10 cellular contexts compared by ENCODE assay signal in genomic region chr1:145920297-145920696, GRCh38. TPM values are rescaled to one million over a fixed set of nuclear protein-coding genes. Genes with fewer than 3 reads are reported as not detected.
A peak's percentile ranks its signal among the peaks of the same experiment; 100 is the strongest.
DNase-seq lines count a peak whose midpoint lies in the region; ATAC-seq and TF ChIP-seq lines count a peak whose summit lies in the region.
"Not testable (repeated sequence)": the region's sequence is repeated elsewhere in the genome, so short reads cannot be mapped to it uniquely, and the experiment has no call there.
"Had no signal": no experiment of that assay in that cellular context is flagged by ENCODE, and none has a peak within 500 bp of the region (broad histone marks: within the 10 kb centered on the region; RNA-seq: fewer than 3 reads in every experiment).

No MANE protein-coding gene starts in this region.

- H3K27me3 ChIP-seq in BLaER1; GM23338 (ENCODE audit: insufficient read depth); RWPE2 (ENCODE audit: insufficient read depth, poor library complexity, severe bottlenecking): not testable (repeated sequence)

- peaks cover 20% of the 10 kb centered on the region for H3K27me3 Mint-ChIP-seq in GM23338 (ENCODE audit: insufficient read depth, low read depth, poor library complexity)
- not testable (repeated sequence) for H3K27me3 Mint-ChIP-seq in activated CD8-positive, alpha-beta T cell treated with anti-CD3 and anti-CD28 coated beads for 36 hours; activated naive CD8-positive, alpha-beta T cell treated with anti-CD3 and anti-CD28 coated beads for 36 hours; endothelial cell (ENCODE audit: unreplicated experiment); natural killer cell (ENCODE audit: low read depth in 2 of 2); stimulated activated naive CD8-positive, alpha-beta T cell treated with anti-CD3 and anti-CD28 coated beads, Interleukin-15, Interleukin-2, amounts not matched to agents 100 ng/mL and 50 ng/mL, for 24 hours

- H3K27ac Mint-ChIP-seq in GM23338, result not testable (repeated sequence)
- H3K27ac Mint-ChIP-seq in activated CD8-positive, alpha-beta T cell treated with anti-CD3 and anti-CD28 coated beads for 36 hours, result peak overlapping the region; percentile 46
- H3K27ac Mint-ChIP-seq in activated naive CD8-positive, alpha-beta T cell treated with anti-CD3 and anti-CD28 coated beads for 36 hours, result peak overlapping the region; percentile 66
- peak overlapping the region; percentile 24 for H3K27ac Mint-ChIP-seq in endothelial cell (ENCODE audit: unreplicated experiment)
- H3K27ac Mint-ChIP-seq in natural killer cell, result peak overlapping the region; percentile 36 to 92
- H3K27ac Mint-ChIP-seq in stimulated activated naive CD8-positive, alpha-beta T cell treated with anti-CD3 and anti-CD28 coated beads, Interleukin-15, Interleukin-2, amounts not matched to agents 100 ng/mL and 50 ng/mL, for 24 hours, result peak overlapping the region; percentile 72

- H3K4me1 Mint-ChIP-seq in GM23338 (peaks cover 12% of the 10 kb centered on the region; the same call in 2 of the 3 replicates), endothelial cell (ENCODE audit: unreplicated experiment) (peaks cover 14% of the 10 kb centered on the region), natural killer cell (peaks cover 25 to 37% of the 10 kb centered on the region in 2 donors)
- peaks cover 49% of the 10 kb centered on the region for H3K4me1 Mint-ChIP-seq in activated CD8-positive, alpha-beta T cell treated with anti-CD3 and anti-CD28 coated beads for 36 hours (ENCODE audit: low read depth)
- peaks cover 46% of the 10 kb centered on the region for H3K4me1 Mint-ChIP-seq in activated naive CD8-positive, alpha-beta T cell treated with anti-CD3 and anti-CD28 coated beads for 36 hours
- H3K4me1 Mint-ChIP-seq in stimulated activated naive CD8-positive, alpha-beta T cell treated with anti-CD3 and anti-CD28 coated beads, Interleukin-15, Interleukin-2, amounts not matched to agents 100 ng/mL and 50 ng/mL, for 24 hours (ENCODE audit: low read depth), result peaks cover 55% of the 10 kb centered on the region

- intact Hi-C loops in activated CD8-positive, alpha-beta T cell treated with anti-CD3 and anti-CD28 coated beads for 36 hours (cut with micrococcal nuclease); natural killer cell (cut with micrococcal nuclease): not testable (repeated sequence)

- not testable (repeated sequence) for H3K79me2 ChIP-seq in GM23338 (replicated peaks; ENCODE audit: insufficient read depth)

- H4K20me1 ChIP-seq in BLaER1; GM23338 (replicated peaks; ENCODE audit: insufficient read depth): not testable (repeated sequence)

- not testable (repeated sequence) for DNase-seq in GM23338 (ENCODE audit: low spot score); RWPE2 (ENCODE audit: low spot score); activated CD8-positive, alpha-beta T cell treated with anti-CD3 and anti-CD28 coated beads for 36 hours; activated naive CD8-positive, alpha-beta T cell treated with anti-CD3 and anti-CD28 coated beads for 36 hours; endothelial cell (ENCODE audit: low spot score); natural killer cell

- peaks cover 39% of the 10 kb centered on the region for H3K36me3 ChIP-seq in BLaER1
- H3K36me3 ChIP-seq in GM23338 (ENCODE audit: insufficient read depth), result peaks cover 10% of the 10 kb centered on the region; the same call in 1 of the 2 replicates
- peaks cover 30% of the 10 kb centered on the region for H3K36me3 ChIP-seq in RWPE2 (ENCODE audit: low read depth)

- not testable (repeated sequence) for H3K27ac ChIP-seq in BLaER1; GM23338 (ENCODE audit: low read depth); RWPE2 (ENCODE audit: poor library complexity, severe bottlenecking)

- CTCF ChIA-PET in activated CD8-positive, alpha-beta T cell treated with anti-CD3 and anti-CD28 coated beads for 36 hours (lab: Charles Lee), result not testable (repeated sequence)

- H3K9me3 Mint-ChIP-seq in GM23338; activated CD8-positive, alpha-beta T cell treated with anti-CD3 and anti-CD28 coated beads for 36 hours; activated naive CD8-positive, alpha-beta T cell treated with anti-CD3 and anti-CD28 coated beads for 36 hours; endothelial cell (ENCODE audit: unreplicated experiment); natural killer cell; stimulated activated naive CD8-positive, alpha-beta T cell treated with anti-CD3 and anti-CD28 coated beads, Interleukin-15, Interleukin-2, amounts not matched to agents 100 ng/mL and 50 ng/mL, for 24 hours: not testable (repeated sequence)

- H3K4me3 Mint-ChIP-seq in GM23338 (peak overlapping the region; percentile 92), endothelial cell (ENCODE audit: unreplicated experiment) (peak overlapping the region; percentile 94), natural killer cell (peak overlapping the region; percentile 95)
- H3K4me3 Mint-ChIP-seq in activated CD8-positive, alpha-beta T cell treated with anti-CD3 and anti-CD28 coated beads for 36 hours, result peak overlapping the region; percentile 96
- peak overlapping the region; percentile 96 for H3K4me3 Mint-ChIP-seq in activated naive CD8-positive, alpha-beta T cell treated with anti-CD3 and anti-CD28 coated beads for 36 hours
- peak overlapping the region; percentile 93 for H3K4me3 Mint-ChIP-seq in stimulated activated naive CD8-positive, alpha-beta T cell treated with anti-CD3 and anti-CD28 coated beads, Interleukin-15, Interleukin-2, amounts not matched to agents 100 ng/mL and 50 ng/mL, for 24 hours

- H3F3A ChIP-seq in GM23338 (replicated peaks; ENCODE audit: low read depth), result not testable (repeated sequence)

- H3K9ac ChIP-seq in BLaER1, result not testable (repeated sequence)

- POLR2A ChIA-PET in activated CD8-positive, alpha-beta T cell treated with anti-CD3 and anti-CD28 coated beads for 36 hours (lab: Charles Lee), result interaction anchor here (1.0 kb wide), 1 partner anchor 64 kb away, joined by 3 read pairs; no protein-coding TSS in a partner anchor

- peaks cover 18% of the 10 kb centered on the region for H3K36me3 Mint-ChIP-seq in GM23338 (ENCODE audit: low read depth)
- peaks cover 37% of the 10 kb centered on the region for H3K36me3 Mint-ChIP-seq in activated CD8-positive, alpha-beta T cell treated with anti-CD3 and anti-CD28 coated beads for 36 hours (ENCODE audit: low read depth)
- H3K36me3 Mint-ChIP-seq in activated naive CD8-positive, alpha-beta T cell treated with anti-CD3 and anti-CD28 coated beads for 36 hours, result peaks cover 35% of the 10 kb centered on the region
- peaks cover 21% of the 10 kb centered on the region for H3K36me3 Mint-ChIP-seq in endothelial cell (ENCODE audit: low read depth, unreplicated experiment)
- H3K36me3 Mint-ChIP-seq in natural killer cell, result peaks cover 11% of the 10 kb centered on the region
- H3K36me3 Mint-ChIP-seq in stimulated activated naive CD8-positive, alpha-beta T cell treated with anti-CD3 and anti-CD28 coated beads, Interleukin-15, Interleukin-2, amounts not matched to agents 100 ng/mL and 50 ng/mL, for 24 hours (ENCODE audit: low read depth), result peaks cover 34% of the 10 kb centered on the region

- not testable (repeated sequence) for ATAC-seq in GM23338; RWPE2 (ENCODE audit: low read depth); activated CD8-positive, alpha-beta T cell treated with anti-CD3 and anti-CD28 coated beads for 36 hours; natural killer cell

- not testable (repeated sequence) for H2AFZ ChIP-seq in GM23338

- peaks cover 26% of the 10 kb centered on the region for H3K4me1 ChIP-seq in BLaER1
- H3K4me1 ChIP-seq in GM23338 (ENCODE audit: insufficient read depth); RWPE2 (ENCODE audit: insufficient read depth, poor library complexity, severe bottlenecking): not testable (repeated sequence)

- not testable (repeated sequence) for TF ChIP-seq CTCF in GM23338 (conservative IDR thresholded peaks at IDR 0.05; ENCODE audit: low read depth in 2 of 2); RWPE2 (IDR thresholded peaks at IDR 0.05; ENCODE audit: poor library complexity, severe bottlenecking); activated CD8-positive, alpha-beta T cell treated with anti-CD3 and anti-CD28 coated beads for 36 hours (IDR thresholded peaks at IDR 0.05); endothelial cell (IDR thresholded peaks at IDR 0.05; ENCODE audit: unreplicated experiment); natural killer cell (IDR thresholded peaks at IDR 0.05)

- H3K4me2 ChIP-seq in BLaER1 (peak overlapping the region; percentile 100; the same call in 1 of the 2 replicates), GM23338 (peak overlapping the region; percentile 99)

- H3K9me3 ChIP-seq in BLaER1; RWPE2 (ENCODE audit: severe bottlenecking): not testable (repeated sequence)

- not testable (repeated sequence) for H3K4me3 ChIP-seq in BLaER1
- H3K4me3 ChIP-seq in GM23338 (peak overlapping the region; percentile 84), RWPE2 (ENCODE audit: severe bottlenecking) (peak overlapping the region; percentile 68)

- H3K9me2 ChIP-seq in GM23338 (ENCODE audit: insufficient read depth), result not testable (repeated sequence)

RNA-seq across cellular contexts. Expression of gene PEX11B, which starts 1.8 kb away (rescaled TPM):
- 9.1 and 10.0 TPM in 2 replicates for total RNA-seq in GM23338 (2014; rRNA removed; shearing (Covaris generic))
- 7.4 and 9.7 TPM in 2 replicates for polyA plus RNA-seq in GM23338 (2016; fragmentation: Nextera tagmentation; extraction: Ambion mirVana)
- total RNA-seq in activated CD8-positive, alpha-beta T cell treated with anti-CD3 and anti-CD28 coated beads for 36 hours, result 10 to 100 TPM; 25.8 to 26.3 TPM
- total RNA-seq in activated naive CD8-positive, alpha-beta T cell treated with anti-CD3 and anti-CD28 coated beads for 36 hours, result 10 to 100 TPM; 33.6 to 33.8 TPM
- total RNA-seq in endothelial cell (ENCODE audit: unreplicated experiment), result 34.0 TPM
- 10 to 100 TPM; 20.6 to 26.0 (median 24.9) TPM for total RNA-seq in natural killer cell

RNA-seq across cellular contexts. Expression of gene RBM8A, which starts 7.0 kb away (rescaled TPM):
- 170 and 212 TPM in 2 replicates for total RNA-seq in GM23338 (2014; rRNA removed; shearing (Covaris generic))
- polyA plus RNA-seq in GM23338 (2016; fragmentation: Nextera tagmentation; extraction: Ambion mirVana), result 286 and 312 TPM in 2 replicates
- 100 to 1,000 TPM; 261 to 269 TPM for total RNA-seq in activated CD8-positive, alpha-beta T cell treated with anti-CD3 and anti-CD28 coated beads for 36 hours
- total RNA-seq in activated naive CD8-positive, alpha-beta T cell treated with anti-CD3 and anti-CD28 coated beads for 36 hours, result 100 to 1,000 TPM; 345 to 349 TPM
- total RNA-seq in endothelial cell (ENCODE audit: unreplicated experiment) (213 TPM), natural killer cell (100 to 1,000 TPM; 172 to 204 (median 200) TPM)

RNA-seq across cellular contexts. Expression of gene ITGA10, which starts 10.4 kb away (rescaled TPM):
- total RNA-seq in GM23338 (2014; rRNA removed; shearing (Covaris generic)), result 0.04 and 0.21 TPM in 2 replicates
- 0.21 TPM in 1 of 2 replicates, not detected in the other for polyA plus RNA-seq in GM23338 (2016; fragmentation: Nextera tagmentation; extraction: Ambion mirVana)
- total RNA-seq in activated CD8-positive, alpha-beta T cell treated with anti-CD3 and anti-CD28 coated beads for 36 hours, result 1 to 10 TPM; 1.3 to 1.4 TPM
- 1 to 10 TPM in 1 of 2 experiments, under 1 TPM in 1; 0.97 to 1.2 TPM for total RNA-seq in activated naive CD8-positive, alpha-beta T cell treated with anti-CD3 and anti-CD28 coated beads for 36 hours
- total RNA-seq in endothelial cell (ENCODE audit: unreplicated experiment), result 6.1 TPM
- total RNA-seq in natural killer cell, result 1 to 10 TPM in 2 of 3 donors, under 1 TPM in 1; 0.61 to 1.7 (median 1.1) TPM

RNA-seq across cellular contexts. Expression of gene ANKRD35, which starts 34.6 kb away (rescaled TPM):
- 3.6 and 4.3 TPM in 2 replicates for total RNA-seq in GM23338 (2014; rRNA removed; shearing (Covaris generic))
- 4.9 and 5.6 TPM in 2 replicates for polyA plus RNA-seq in GM23338 (2016; fragmentation: Nextera tagmentation; extraction: Ambion mirVana)
- under 1 TPM; 0.54 to 0.59 TPM for total RNA-seq in activated CD8-positive, alpha-beta T cell treated with anti-CD3 and anti-CD28 coated beads for 36 hours
- total RNA-seq in activated naive CD8-positive, alpha-beta T cell treated with anti-CD3 and anti-CD28 coated beads for 36 hours, result under 1 TPM; 0.58 to 0.64 TPM
- total RNA-seq in endothelial cell (ENCODE audit: unreplicated experiment), result not detected
- under 1 TPM; 0.14 to 0.23 (median 0.23) TPM for total RNA-seq in natural killer cell
- total RNA-seq: mononuclear cell had no signal
- polyA plus RNA-seq: A549 had no signal

RNA-seq across cellular contexts. Expression of gene LIX1L, which starts 37.5 kb away (rescaled TPM):
- total RNA-seq in GM23338 (2014; rRNA removed; shearing (Covaris generic)), result 2.5 and 2.6 TPM in 2 replicates
- polyA plus RNA-seq in GM23338 (2016; fragmentation: Nextera tagmentation; extraction: Ambion mirVana), result 0.76 and 1.1 TPM in 2 replicates
- 10 to 100 TPM; 41.5 to 43.6 TPM for total RNA-seq in activated CD8-positive, alpha-beta T cell treated with anti-CD3 and anti-CD28 coated beads for 36 hours
- total RNA-seq in activated naive CD8-positive, alpha-beta T cell treated with anti-CD3 and anti-CD28 coated beads for 36 hours, result 10 to 100 TPM; 37.6 to 38.3 TPM
- total RNA-seq in endothelial cell (ENCODE audit: unreplicated experiment), result 83.3 TPM
- total RNA-seq in natural killer cell, result 10 to 100 TPM; 33.4 to 41.3 (median 38.2) TPM
